8 cellular contexts compared by ENCODE assay signal in the genomic region with DNA sequence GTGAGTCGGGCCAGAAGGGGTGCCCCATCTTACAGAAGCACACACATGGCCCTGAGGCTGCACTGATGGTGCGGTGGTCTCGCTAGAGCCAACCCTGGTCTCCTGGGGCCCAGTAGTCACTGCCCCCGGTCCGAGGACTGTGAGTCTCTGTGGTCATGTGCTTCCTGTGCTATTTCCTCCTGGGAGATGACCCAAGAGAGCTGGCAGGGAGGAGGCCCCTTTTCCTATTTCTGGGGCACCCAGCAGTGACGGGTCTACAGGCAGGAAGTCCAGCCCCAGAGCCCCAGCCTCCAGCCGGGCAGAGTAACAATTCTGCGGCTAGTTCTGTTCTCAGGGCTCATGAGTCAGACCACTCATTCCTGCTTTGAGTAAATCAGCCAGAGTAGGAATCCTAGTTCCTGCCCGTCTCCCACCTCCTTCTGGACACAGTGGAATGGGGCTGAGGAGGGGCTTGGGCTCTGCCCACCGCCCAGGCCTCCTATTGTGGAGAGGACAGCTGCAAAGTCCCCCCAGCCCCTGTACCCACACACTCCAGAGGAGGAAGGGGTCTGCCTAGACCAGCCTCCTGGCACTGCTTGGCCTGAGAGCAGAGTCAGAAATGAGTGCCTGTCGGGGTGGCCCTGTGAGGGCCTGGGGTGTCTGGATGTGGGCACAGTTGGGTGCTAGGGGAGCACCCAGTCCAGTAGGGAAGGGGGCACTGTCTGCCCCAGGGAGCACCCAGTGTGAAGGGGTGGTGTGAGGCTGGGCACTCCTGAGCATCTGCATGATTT.
DNase-seq lines count a peak whose midpoint lies in the region; FAIRE-seq and TF ChIP-seq lines count a peak whose summit lies in the region.

No MANE protein-coding gene starts in this region.

- no peaks in the 10 kb centered on the region for H3K27me3 Mint-ChIP-seq in brain

- FAIRE-seq in GM12892 (lab: Jason Lieb, UNC), result peak; percentile 94

- peak overlapping the region; percentile 26 to 29 for H3K9ac ChIP-seq in stomach smooth muscle (ENCODE audit: low read length in 2 of 2)

- peak overlapping the region; percentile 66 for H3K27ac ChIP-seq in stomach smooth muscle (ENCODE audit: low read length)

- no peaks in the 10 kb centered on the region for H3K27me3 ChIP-seq in stomach smooth muscle (ENCODE audit: control insufficient read depth in 1 of 2, insufficient read depth in 2 of 2, low read length in 2 of 2)

- no peak; the same call in 1 of the 2 replicates for TF ChIP-seq POLR2A in GM12892 (IDR thresholded peaks at IDR 0.05; ENCODE audit: low read depth, low read length)

- H3K27ac Mint-ChIP-seq in brain, result peak overlapping the region; percentile 62 to 98 (median 90)

- H3K36me3 ChIP-seq in stomach smooth muscle (ENCODE audit: control insufficient read depth in 2 of 2, insufficient read depth in 2 of 2, low read length in 2 of 2), result peaks cover 4 to 10% of the 10 kb centered on the region in 2 donors

- H3K9me3 ChIP-seq in stomach smooth muscle (ENCODE audit: control insufficient read depth in 2 of 2, low read length in 2 of 2), result no peaks in the 10 kb centered on the region

- peaks cover 74% of the 10 kb centered on the region for H3K4me1 ChIP-seq in stomach smooth muscle (ENCODE audit: control insufficient read depth, insufficient read depth, low read length)

- H3K9me3 Mint-ChIP-seq in brain, result no peaks in the 10 kb centered on the region

- no peak overlapping the region for H3K4me3 ChIP-seq in stomach smooth muscle (ENCODE audit: low read length in 2 of 2)

- peaks cover 100% of the 10 kb centered on the region for H3K4me1 Mint-ChIP-seq in brain

- no peak overlapping the region for H3K4me3 Mint-ChIP-seq in brain

- TF ChIP-seq CTCF in brain (conservative IDR thresholded peaks at IDR 0.05), result no peak

- H3K36me3 Mint-ChIP-seq in brain, result peaks cover 7% of the 10 kb centered on the region

- DNase-seq in GM12892 (ENCODE audit: insufficient read length) (peak; percentile 74), H4 (ENCODE audit: low spot score) (peak; percentile 65), M059J (ENCODE audit: low read depth) (peak; percentile 94), kidney tubule cell (ENCODE audit: low spot score) (peak; percentile 73), HUDEP-2 (lab: John Stamatoyannopoulos, UW; ENCODE audit: unreplicated experiment in 76 of 76) (no peak), T-helper 9 cell (no peak)

Comparison
In these comparisons a context has a peak if more than half of its experiments do, and no peak if none do; other contexts are left out.
1. DNase-seq: peak in GM12892 (single experiment), H4 (single experiment), M059J (single experiment) and kidney tubule cell (single experiment); none in HUDEP-2 (0 of 76) and T-helper 9 cell (single experiment).